1 cellular context compared by ENCODE assay signal in the genomic region with DNA sequence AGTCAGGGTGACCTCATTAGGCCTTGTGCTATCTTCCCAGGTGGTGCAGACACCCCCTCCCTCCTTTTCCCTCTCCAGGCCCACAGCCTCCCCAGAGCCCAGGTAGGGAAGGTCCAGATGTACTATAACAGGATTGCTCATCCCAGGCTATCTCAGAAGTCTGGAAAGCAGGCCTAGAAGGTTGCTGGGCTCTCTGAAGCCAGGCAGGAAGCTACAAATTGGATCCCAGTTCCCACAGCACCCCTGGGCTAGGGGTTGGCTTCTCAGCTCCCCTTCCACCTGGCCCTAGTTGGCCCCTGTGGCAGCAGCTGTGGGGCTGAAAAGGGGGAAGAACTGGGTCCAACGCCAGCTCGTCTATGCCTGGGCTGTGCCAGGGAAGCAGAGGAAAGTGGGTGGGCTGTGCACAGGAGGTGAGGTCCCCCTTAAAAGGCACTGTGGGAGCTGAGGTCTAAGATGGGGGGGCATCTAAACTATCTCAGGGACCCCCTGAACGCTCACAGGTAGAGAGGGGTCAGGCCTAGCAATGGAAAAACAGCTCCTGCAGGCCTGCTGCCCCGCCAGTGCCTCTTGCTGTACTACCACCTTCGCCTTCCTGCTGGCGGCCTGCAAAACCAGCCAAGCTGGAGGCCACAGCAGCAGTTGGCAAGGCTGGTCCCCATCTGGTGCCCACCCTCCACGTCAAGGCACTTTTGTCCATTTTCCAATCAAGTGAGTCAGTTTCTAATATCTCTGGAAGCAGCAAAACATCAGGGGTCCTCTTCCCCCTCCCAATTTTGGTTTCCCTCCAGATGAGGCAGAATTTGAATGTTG.
TF ChIP-seq lines count a peak whose summit lies in the region.

No MANE protein-coding gene starts in this region.

TF ChIP-seq in endothelial cell of umbilical vein, 7 proteins besides CTCF, POLR2A, EP300 and RAD21:
- TF ChIP-seq EZH2 (IDR thresholded peaks at IDR 0.05; ENCODE audit: borderline replicate concordance, low read depth, low read length, severe bottlenecking), result no peak
- no peak for TF ChIP-seq FOS (IDR thresholded peaks at IDR 0.05; ENCODE audit: borderline replicate concordance, insufficient read depth, low read length)
- no peak for TF ChIP-seq MYC (IDR thresholded peaks at IDR 0.05; ENCODE audit: low read depth, low read length)
- TF ChIP-seq POLR2AphosphoS5 (IDR thresholded peaks at IDR 0.05; ENCODE audit: insufficient read depth, low read depth, low read length), result no peak
- TF ChIP-seq GATA2 (IDR thresholded peaks at IDR 0.05; ENCODE audit: insufficient read depth, insufficient read length, low read depth, low read length), result no peak
- TF ChIP-seq, protein P1, sequence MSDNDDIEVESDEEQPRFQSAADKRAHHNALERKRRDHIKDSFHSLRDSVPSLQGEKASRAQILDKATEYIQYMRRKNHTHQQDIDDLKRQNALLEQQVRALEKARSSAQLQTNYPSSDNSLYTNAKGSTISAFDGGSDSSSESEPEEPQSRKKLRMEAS (IDR thresholded peaks at IDR 0.05; ENCODE audit: insufficient read depth, insufficient read length), result no peak
- no peak for TF ChIP-seq JUN (IDR thresholded peaks at IDR 0.05; ENCODE audit: borderline replicate concordance, insufficient read depth, insufficient read length, low read depth)
